In genomic region chr16:28403220-28404072, GRCh38 we compare ENCODE assay signal across 8 cellular contexts. TPM values are rescaled to one million over a fixed set of nuclear protein-coding genes. Genes with fewer than 3 reads are reported as not detected.
DNase-seq lines count a peak whose midpoint lies in the region; ATAC-seq and TF ChIP-seq lines count a peak whose summit lies in the region.
"Not testable (repeated sequence)": the region's sequence is repeated elsewhere in the genome, so short reads cannot be mapped to it uniquely, and the experiment has no call there.

EIF3CL (minus strand) TSS chr16:28403841; CDS start chr16:28403618, 223 bp downstream.

- DNase-seq in Caco-2; MG63; activated T-helper 2 cell treated with anti-CD3 and anti-CD28 coated beads, Interferon-gamma antibody, Interleukin-2, Interleukin-4, amounts not matched to agents 10 μg/mL and 5 μg/mL and 100 μg/mL, durations not matched to agents 14 hours and 24 hours and 36 hours (ENCODE audit: low spot score); memory B cell (ENCODE audit: low spot score in 2 of 2); stimulated activated effector memory CD8-positive, alpha-beta T cell treated with anti-CD3 and anti-CD28 coated beads, Interleukin-12 subunit alpha, Interleukin-12 subunit beta, amount 100 ng/mL, for 72 hours (ENCODE audit: low spot score in 2 of 2): not testable (repeated sequence)

- not testable (repeated sequence) for TF ChIP-seq CTCF in Caco-2 (IDR thresholded peaks at IDR 0.05; ENCODE audit: insufficient read depth in 1 of 2, low read depth in 1 of 2, low read length in 1 of 2, severe bottlenecking in 1 of 2, unreplicated experiment in 1 of 2)

- not testable (repeated sequence) for H3K27me3 ChIP-seq in Caco-2 (replicated peaks; ENCODE audit: control insufficient read depth, insufficient read depth, low read length); MG63

- not testable (repeated sequence) for H3K36me3 ChIP-seq in Caco-2 (ENCODE audit: control insufficient read depth, insufficient read depth, low read length); MG63

- H3K4me3 Mint-ChIP-seq in Caco-2 (ENCODE audit: unreplicated experiment) (peak within 1 kb of the TSS; percentile 43), memory B cell (peak within 1 kb of the TSS; percentile 60)
- peak within 1 kb of the TSS; percentile 72 for H3K4me3 Mint-ChIP-seq in activated T-helper 2 cell treated with anti-CD3 and anti-CD28 coated beads, Interferon-gamma antibody, Interleukin-2, Interleukin-4, amounts not matched to agents 10 μg/mL and 5 μg/mL and 100 μg/mL, durations not matched to agents 14 hours and 24 hours and 36 hours (ENCODE audit: low read depth)
- not testable (repeated sequence) for H3K4me3 Mint-ChIP-seq in stimulated activated effector memory CD8-positive, alpha-beta T cell treated with anti-CD3 and anti-CD28 coated beads, Interleukin-12 subunit alpha, Interleukin-12 subunit beta, amount 100 ng/mL, for 72 hours

- H3K27ac Mint-ChIP-seq in Caco-2 (ENCODE audit: unreplicated experiment); activated T-helper 2 cell treated with anti-CD3 and anti-CD28 coated beads, Interferon-gamma antibody, Interleukin-2, Interleukin-4, amounts not matched to agents 10 μg/mL and 5 μg/mL and 100 μg/mL, durations not matched to agents 14 hours and 24 hours and 36 hours; memory B cell; stimulated activated effector memory CD8-positive, alpha-beta T cell treated with anti-CD3 and anti-CD28 coated beads, Interleukin-12 subunit alpha, Interleukin-12 subunit beta, amount 100 ng/mL, for 72 hours: not testable (repeated sequence)

- peak within 1 kb of the TSS; percentile 23 for H3K4me3 ChIP-seq in Caco-2 (ENCODE audit: low read depth, low read length)
- H3K4me3 ChIP-seq in MG63: not testable (repeated sequence)

- not testable (repeated sequence) for H3K4me1 ChIP-seq in Caco-2

- H3K36me3 Mint-ChIP-seq in Caco-2 (ENCODE audit: insufficient read depth, unreplicated experiment); activated T-helper 2 cell treated with anti-CD3 and anti-CD28 coated beads, Interferon-gamma antibody, Interleukin-2, Interleukin-4, amounts not matched to agents 10 μg/mL and 5 μg/mL and 100 μg/mL, durations not matched to agents 14 hours and 24 hours and 36 hours (ENCODE audit: low read depth); memory B cell; stimulated activated effector memory CD8-positive, alpha-beta T cell treated with anti-CD3 and anti-CD28 coated beads, Interleukin-12 subunit alpha, Interleukin-12 subunit beta, amount 100 ng/mL, for 72 hours: not testable (repeated sequence)

- CTCF ChIA-PET in Caco-2 (lab: Charles Lee): not testable (repeated sequence)

- intact Hi-C loops in Caco-2 (cut with micrococcal nuclease; ENCODE audit: unreplicated experiment); activated T-helper 2 cell treated with anti-CD3 and anti-CD28 coated beads, Interferon-gamma antibody, Interleukin-2, Interleukin-4, amounts not matched to agents 10 μg/mL and 5 μg/mL and 100 μg/mL, durations not matched to agents 14 hours and 24 hours and 36 hours (cut with micrococcal nuclease): not testable (repeated sequence)

- not testable (repeated sequence) for H3K9me3 Mint-ChIP-seq in Caco-2 (ENCODE audit: unreplicated experiment); activated T-helper 2 cell treated with anti-CD3 and anti-CD28 coated beads, Interferon-gamma antibody, Interleukin-2, Interleukin-4, amounts not matched to agents 10 μg/mL and 5 μg/mL and 100 μg/mL, durations not matched to agents 14 hours and 24 hours and 36 hours; memory B cell; stimulated activated effector memory CD8-positive, alpha-beta T cell treated with anti-CD3 and anti-CD28 coated beads, Interleukin-12 subunit alpha, Interleukin-12 subunit beta, amount 100 ng/mL, for 72 hours

- H3K9me3 ChIP-seq in Caco-2, MG63: not testable (repeated sequence)

- POLR2A ChIA-PET in Caco-2 (lab: Charles Lee): not testable (repeated sequence)

- not testable (repeated sequence) for H3K4me1 Mint-ChIP-seq in Caco-2 (ENCODE audit: low read depth, unreplicated experiment); activated T-helper 2 cell treated with anti-CD3 and anti-CD28 coated beads, Interferon-gamma antibody, Interleukin-2, Interleukin-4, amounts not matched to agents 10 μg/mL and 5 μg/mL and 100 μg/mL, durations not matched to agents 14 hours and 24 hours and 36 hours (ENCODE audit: low read depth); memory B cell; stimulated activated effector memory CD8-positive, alpha-beta T cell treated with anti-CD3 and anti-CD28 coated beads, Interleukin-12 subunit alpha, Interleukin-12 subunit beta, amount 100 ng/mL, for 72 hours

- ATAC-seq in GM19455 (IDR thresholded peaks at IDR 0.05; ENCODE audit: unreplicated experiment) (peak; percentile 97), HG02973 (IDR thresholded peaks at IDR 0.05; ENCODE audit: unreplicated experiment) (peak; percentile 94), esophagus mucosa (peak; percentile 99), memory B cell (ENCODE audit: low read depth) (peak; percentile 99)
- ATAC-seq in stimulated activated effector memory CD8-positive, alpha-beta T cell treated with anti-CD3 and anti-CD28 coated beads, Interleukin-12 subunit alpha, Interleukin-12 subunit beta, amount 100 ng/mL, for 72 hours: peak; percentile 100

- TSS peak; percentile 73 for BruUV-seq in Caco-2 (replicated peaks; lab: Mats Ljungman, UMichigan)

- H3K27me3 Mint-ChIP-seq in Caco-2 (ENCODE audit: insufficient read depth, unreplicated experiment); activated T-helper 2 cell treated with anti-CD3 and anti-CD28 coated beads, Interferon-gamma antibody, Interleukin-2, Interleukin-4, amounts not matched to agents 10 μg/mL and 5 μg/mL and 100 μg/mL, durations not matched to agents 14 hours and 24 hours and 36 hours (ENCODE audit: low read depth); memory B cell: not testable (repeated sequence)

RNA-seq across cellular contexts. Expression of gene EIF3CL, which starts in this region (rescaled TPM):
- total RNA-seq in Caco-2 (2022) (20.4 and 44.6 TPM in 2 replicates), esophagus mucosa (81.2 TPM)
- 243 and 291 TPM in 2 replicates for total RNA-seq in MG63 (2014; rRNA removed; shearing (Covaris generic); ENCODE audit: low replicate concordance)
- 169 and 197 TPM in 2 replicates for total RNA-seq in activated T-helper 2 cell treated with anti-CD3 and anti-CD28 coated beads, Interferon-gamma antibody, Interleukin-2, Interleukin-4, amounts not matched to agents 10 μg/mL and 5 μg/mL and 100 μg/mL, durations not matched to agents 14 hours and 24 hours and 36 hours
